Comparison of ENCODE assay signal across 14 cellular contexts in genomic region chr10:71214641-71215160, GRCh38. TPM values are rescaled to one million over a fixed set of nuclear protein-coding genes. Genes with fewer than 3 reads are reported as not detected.
A peak's percentile ranks its signal among the peaks of the same experiment; 100 is the strongest.
DNase-seq lines count a peak whose midpoint lies in the region; ATAC-seq and TF ChIP-seq lines count a peak whose summit lies in the region.
"Had no signal": no experiment of that assay in that cellular context is flagged by ENCODE, and none has a peak within 500 bp of the region (broad histone marks: within the 10 kb centered on the region; RNA-seq: fewer than 3 reads in every experiment).

No MANE protein-coding gene starts in this region.

- no peaks in the 10 kb centered on the region for H3K9me3 ChIP-seq in lower lobe of right lung

- H3K27me3 Mint-ChIP-seq in GM23338 (ENCODE audit: insufficient read depth, low read depth, poor library complexity), result peaks cover 46% of the 10 kb centered on the region

- in situ Hi-C loops in astrocyte of the spinal cord (cut with HindIII; ENCODE audit: low sequenced_read_pairs), result no loop called here

- H3K9me3 Mint-ChIP-seq in GM23338, result no peaks in the 10 kb centered on the region
- H3K9me3 Mint-ChIP-seq: dendritic cell treated with granulocyte-macrophage colony-stimulating factor and Interleukin-4, amounts not matched to agents 40 ng/mL and 50 ng/mL, for 4 days had no signal

- H2AFZ ChIP-seq in GM23338, result no peak overlapping the region

- TF ChIP-seq CTCF in GM23338 (conservative IDR thresholded peaks at IDR 0.05; ENCODE audit: low read depth in 2 of 2) (no peak), astrocyte of the spinal cord (IDR thresholded peaks at IDR 0.05; ENCODE audit: low read depth, low read length) (no peak), lower lobe of right lung (IDR thresholded peaks at IDR 0.05) (no peak)

- H4K20me1 ChIP-seq in GM23338 (replicated peaks; ENCODE audit: insufficient read depth), result peaks cover 2% of the 10 kb centered on the region; the same call in 1 of the 2 replicates

- H3K27ac Mint-ChIP-seq in GM23338, result no peak overlapping the region
- H3K27ac Mint-ChIP-seq: dendritic cell treated with granulocyte-macrophage colony-stimulating factor and Interleukin-4, amounts not matched to agents 40 ng/mL and 50 ng/mL, for 4 days had no signal

- H3K79me2 ChIP-seq in GM23338 (replicated peaks; ENCODE audit: insufficient read depth), result peaks cover 55% of the 10 kb centered on the region

- H3K4me3 ChIP-seq in GM23338, result peak overlapping the region; percentile 96
- peak overlapping the region; percentile 5 for H3K4me3 ChIP-seq in astrocyte of the spinal cord (ENCODE audit: low read depth, low read length)
- peak overlapping the region; percentile 90 for H3K4me3 ChIP-seq in lower lobe of right lung
- peak overlapping the region in 5 of 7 experiments; percentile 62 to 81 (median 68) for H3K4me3 ChIP-seq in skin epidermis

- peaks cover 12% of the 10 kb centered on the region; the same call in 1 of the 2 replicates for H3F3A ChIP-seq in GM23338 (replicated peaks; ENCODE audit: low read depth)

- no peaks in the 10 kb centered on the region for H3K9me2 ChIP-seq in GM23338 (ENCODE audit: insufficient read depth)

- H3K4me1 ChIP-seq in GM23338 (ENCODE audit: insufficient read depth), result peaks cover 63% of the 10 kb centered on the region
- peaks cover 55% of the 10 kb centered on the region for H3K4me1 ChIP-seq in lower lobe of right lung

- no peak for DNase-seq in GM23338 (ENCODE audit: low spot score)
- no peak for DNase-seq in astrocyte of the spinal cord (ENCODE audit: low read depth, low spot score)
- DNase-seq in lower lobe of right lung, result no peak
- DNase-seq in NCI-H345 (lab: John Stamatoyannopoulos, UW), result no peak
- DNase-seq in SKM-1 treated with dmso at 0.1 percent for 144 hours (lab: John Stamatoyannopoulos, UW; ENCODE audit: unreplicated experiment), result no peak
- DNase-seq: activated CD4-positive, CD25-positive, alpha-beta regulatory T cell; activated gamma-delta T cell; DMS79; Karpas-422; stimulated activated CD4-positive, alpha-beta T cell treated with anti-CD3 and anti-CD28 coated beads, Interleukin-4, amount 100 ng/mL, for 1 hour had no signal

- H3K4me3 Mint-ChIP-seq in GM23338, result peak overlapping the region; percentile 89

- ATAC-seq in GM23338, result no peak
- no peak for ATAC-seq in lower lobe of right lung
- no peak for ATAC-seq in GM21515 (IDR thresholded peaks at IDR 0.05; ENCODE audit: unreplicated experiment)
- ATAC-seq: Right ventricle myocardium inferior had no signal

- 0 out of 3 replicates have a peak, but pooled peaks cover 5% of the 10 kb centered on the region for H3K36me3 Mint-ChIP-seq in GM23338 (ENCODE audit: low read depth)

- no peak overlapping the region for H3K27ac ChIP-seq in GM23338 (ENCODE audit: low read depth)
- no peak overlapping the region for H3K27ac ChIP-seq in lower lobe of right lung
- peak overlapping the region in 1 of 21 experiments; percentile 9 for H3K27ac ChIP-seq in skin epidermis

- H3K36me3 ChIP-seq in GM23338 (ENCODE audit: insufficient read depth) (no peaks in the 10 kb centered on the region), lower lobe of right lung (no peaks in the 10 kb centered on the region)

- peak overlapping the region; percentile 99 for H3K4me2 ChIP-seq in GM23338

- intact Hi-C loops in lower lobe of right lung (cut with DNase I), result no loop called here

- H3K4me1 Mint-ChIP-seq in GM23338, result peaks cover 66% of the 10 kb centered on the region

- H3K27me3 ChIP-seq in GM23338 (ENCODE audit: insufficient read depth), result peaks cover 47% of the 10 kb centered on the region
- H3K27me3 ChIP-seq in lower lobe of right lung (ENCODE audit: low read depth), result peaks cover 20% of the 10 kb centered on the region

TF ChIP-seq in GM23338, 12 proteins besides CTCF, POLR2A, EP300 and RAD21:
- TF ChIP-seq STAT1 (IDR thresholded peaks at IDR 0.05; ENCODE audit: unreplicated experiment) (no peak), EZH2phosphoT487 (IDR thresholded peaks at IDR 0.05; ENCODE audit: unreplicated experiment) (no peak), CREB1 (CRISPR knock-in tag; IDR thresholded peaks at IDR 0.05; ENCODE audit: low read depth) (no peak)

RNA-seq across cellular contexts. Expression of gene UNC5B, which starts 2.3 kb away (rescaled TPM):
- total RNA-seq in GM23338 (2014; rRNA removed; shearing (Covaris generic)), result 25.2 and 31.2 TPM in 2 replicates
- polyA plus RNA-seq in GM23338 (2016; fragmentation: Nextera tagmentation; extraction: Ambion mirVana), result 8.0 and 8.7 TPM in 2 replicates
- 22.2 TPM for total RNA-seq in lower lobe of right lung

Comparison
In these comparisons a context has a peak if more than half of its experiments do, and no peak if none do; other contexts are left out.
1. H3K4me3 ChIP-seq: peak in every context shown above with its lines; median percentile 96 in GM23338; 90 in lower lobe of right lung; 68 in skin epidermis; 5 in astrocyte of the spinal cord.